In the genomic region with DNA sequence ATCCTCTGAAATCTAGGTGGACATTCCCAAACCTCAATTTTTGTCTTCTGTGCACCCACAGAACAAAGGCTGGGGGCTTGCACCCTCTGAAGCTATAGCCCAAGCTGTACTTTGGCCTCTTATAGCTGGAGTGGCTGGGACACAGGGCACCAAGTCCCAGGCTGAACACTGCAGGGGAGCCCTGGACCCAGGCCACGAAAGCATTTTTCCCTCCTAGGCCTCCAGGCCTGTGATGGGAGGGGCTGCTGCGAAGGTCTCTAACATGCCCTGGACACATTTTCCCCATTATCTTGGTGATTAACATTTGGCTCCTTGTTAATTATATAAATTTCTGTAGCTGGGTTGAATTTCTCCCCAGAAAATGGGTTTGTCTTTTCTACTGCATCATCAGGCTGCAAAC, we compare ENCODE assay signal across 35 cellular contexts.
"Had no signal": no experiment of that assay in that cellular context is flagged by ENCODE, and none has a peak within 500 bp of the region (broad histone marks: within the 10 kb centered on the region; RNA-seq: fewer than 3 reads in every experiment).

No MANE protein-coding gene starts in this region.

- DNase-seq: Karpas-422, Kasumi-1, MG63, MM.1S, MV-4-11, NCI-H1048, NCI-H1092, NCI-H1092 treated with DMSO at 0.1 percent for 48 hours, NCI-H1105, NCI-H1105 treated with DMSO at 0.1 percent for 48 hours, NCI-H1417, NCI-H1417 treated with DMSO at 0.1 percent for 48 hours, NCI-H1436, NCI-H1436 treated with DMSO at 0.1 percent for 48 hours, NCI-H146, NCI-H1694, NCI-H1694 treated with DMSO at 0.1 percent for 48 hours, NCI-H187, NCI-H187 treated with DMSO at 0.1 percent for 48 hours, NCI-H1930, NCI-H2029, NCI-H2029 treated with DMSO at 0.1 percent for 48 hours, NCI-H2081, NCI-H2081 treated with DMSO at 0.1 percent for 48 hours, NCI-H2107, NCI-H2171, NCI-H2171 treated with DMSO at 0.1 percent for 48 hours, NCI-H2227 treated with DMSO at 0.1 percent for 48 hours, NCI-H226, NCI-H345, NCI-H446, NCI-H446 treated with DMSO at 0.1 percent for 48 hours, NCI-H510A, NCI-H510A treated with DMSO at 0.1 percent for 48 hours, NCI-H524 had no signal

- H3K36me3 ChIP-seq: MG63 had no signal

- H3K9me3 ChIP-seq: MG63 had no signal

- H3K27me3 ChIP-seq: MG63 had no signal

- H3K4me3 ChIP-seq: MG63 had no signal
